ENCODE assay signal across 8 cellular contexts in the genomic region with DNA sequence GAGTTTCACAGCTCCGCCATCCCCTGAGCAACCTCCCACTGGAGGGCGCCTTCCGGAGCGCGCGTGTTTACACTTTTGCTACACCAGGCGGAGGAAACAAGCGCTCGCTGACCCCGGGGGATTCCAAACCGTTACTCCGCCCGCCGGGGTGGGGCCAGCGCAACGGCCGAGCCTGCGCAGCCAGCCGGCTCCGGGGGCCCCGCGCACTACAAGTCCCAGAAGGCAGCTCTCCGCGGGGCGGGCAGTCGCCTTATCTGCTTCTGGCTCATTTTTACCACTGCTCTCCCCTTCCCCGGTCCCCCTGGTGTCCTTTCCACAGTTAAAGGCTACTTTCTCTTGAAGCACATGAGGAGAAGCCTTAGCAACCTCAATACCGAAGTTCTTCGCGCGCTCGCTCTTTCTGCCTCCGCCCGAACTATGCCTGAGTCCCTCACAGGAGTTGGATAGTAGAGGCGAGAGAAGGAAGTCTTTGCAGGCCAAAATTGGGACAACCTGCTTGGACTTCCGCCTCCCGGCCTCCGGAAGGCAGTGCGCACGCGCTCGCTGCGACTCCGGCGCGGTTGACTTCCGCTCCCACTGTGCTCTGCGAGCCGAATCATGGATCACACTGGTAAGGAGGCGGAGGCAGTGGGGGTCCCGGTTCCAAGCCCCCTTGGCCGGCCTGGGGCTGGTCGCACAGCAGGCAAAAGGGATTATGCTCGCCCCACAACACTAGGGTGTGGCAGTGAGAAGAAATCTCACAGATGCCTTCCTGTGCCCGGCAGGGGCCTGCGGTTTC. TPM values are rescaled to one million over a fixed set of nuclear protein-coding genes. Genes with fewer than 3 reads are reported as not detected.
DNase-seq lines count a peak whose midpoint lies in the region; ATAC-seq and TF ChIP-seq lines count a peak whose summit lies in the region.

A gene with protein sequence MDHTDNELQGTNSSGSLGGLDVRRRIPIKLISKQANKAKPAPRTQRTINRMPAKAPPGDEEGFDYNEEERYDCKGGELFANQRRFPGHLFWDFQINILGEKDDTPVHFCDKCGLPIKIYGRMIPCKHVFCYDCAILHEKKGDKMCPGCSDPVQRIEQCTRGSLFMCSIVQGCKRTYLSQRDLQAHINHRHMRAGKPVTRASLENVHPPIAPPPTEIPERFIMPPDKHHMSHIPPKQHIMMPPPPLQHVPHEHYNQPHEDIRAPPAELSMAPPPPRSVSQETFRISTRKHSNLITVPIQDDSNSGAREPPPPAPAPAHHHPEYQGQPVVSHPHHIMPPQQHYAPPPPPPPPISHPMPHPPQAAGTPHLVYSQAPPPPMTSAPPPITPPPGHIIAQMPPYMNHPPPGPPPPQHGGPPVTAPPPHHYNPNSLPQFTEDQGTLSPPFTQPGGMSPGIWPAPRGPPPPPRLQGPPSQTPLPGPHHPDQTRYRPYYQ (plus strand): TSS at position 576 of the 778 bp plus-strand sequence. CDS start 22 bp downstream, at position 598.

- no peaks in the 10 kb centered on the region for H3K9me3 ChIP-seq in left lung

- H3K4me3 ChIP-seq in left lung, result peak within 1 kb of the TSS; percentile 88 to 97

- intact Hi-C loops in dendritic cell treated with granulocyte-macrophage colony-stimulating factor and Interleukin-4, amounts not matched to agents 40 ng/mL and 50 ng/mL, for 4 days (cut with micrococcal nuclease), result loop anchor here (1.0 to 10.0 kb wide), 4 partner anchors 132 to 569 kb away; a partner anchor contains a TSS
- intact Hi-C loops in left lung (cut with DNase I), result loop anchor here in 1 of 2 donors (10.0 kb wide), 1 partner anchor 131 kb away; no protein-coding TSS in a partner anchor

- H3K4me1 Mint-ChIP-seq in dendritic cell treated with granulocyte-macrophage colony-stimulating factor and Interleukin-4, amounts not matched to agents 40 ng/mL and 50 ng/mL, for 4 days (ENCODE audit: low read depth), result peaks cover 22% of the 10 kb centered on the region

- H3K4me3 Mint-ChIP-seq in dendritic cell treated with granulocyte-macrophage colony-stimulating factor and Interleukin-4, amounts not matched to agents 40 ng/mL and 50 ng/mL, for 4 days, result peak within 1 kb of the TSS; percentile 97

- peak; percentile 48 to 58 for TF ChIP-seq CTCF in left lung (IDR thresholded peaks at IDR 0.05)

- no peaks in the 10 kb centered on the region for H3K27me3 Mint-ChIP-seq in dendritic cell treated with granulocyte-macrophage colony-stimulating factor and Interleukin-4, amounts not matched to agents 40 ng/mL and 50 ng/mL, for 4 days

- H3K9me3 Mint-ChIP-seq in dendritic cell treated with granulocyte-macrophage colony-stimulating factor and Interleukin-4, amounts not matched to agents 40 ng/mL and 50 ng/mL, for 4 days, result no peaks in the 10 kb centered on the region

- ATAC-seq in GM19372 (IDR thresholded peaks at IDR 0.05; ENCODE audit: low read depth, unreplicated experiment) (peak; percentile 91), HG03558 (IDR thresholded peaks at IDR 0.05; ENCODE audit: extremely low read depth, unreplicated experiment) (peak; percentile 74), left lung (peak; percentile 98)

- DNase-seq in CD1c-positive myeloid dendritic cell (ENCODE audit: extremely low spot score) (peak; percentile 98), NCI-H748 (lab: John Stamatoyannopoulos, UW; ENCODE audit: unreplicated experiment) (peak; percentile 96), left lung (peak; percentile 97 to 99)
- DNase-seq in activated CD4-positive, alpha-beta T cell treated with anti-CD3 and anti-CD28 coated beads, Interleukin-2, amount 50 U/mL, for 24 hours (ENCODE audit: low read depth in 1 of 2, low spot score in 1 of 2), result peak; percentile 94 to 97
- peak; percentile 93 to 95 for DNase-seq in stimulated activated CD4-positive, alpha-beta T cell treated with anti-CD3 and anti-CD28 coated beads, Interleukin-2, amount 100 ng/mL, for 48 hours

- H3K27me3 ChIP-seq in left lung, result no peaks in the 10 kb centered on the region

- H3K36me3 Mint-ChIP-seq in dendritic cell treated with granulocyte-macrophage colony-stimulating factor and Interleukin-4, amounts not matched to agents 40 ng/mL and 50 ng/mL, for 4 days (ENCODE audit: low read depth), result peaks cover 36% of the 10 kb centered on the region

- peaks cover 17 to 48% of the 10 kb centered on the region in 2 donors for H3K4me1 ChIP-seq in left lung

- peak within 1 kb of the TSS; percentile 99 for H3K27ac Mint-ChIP-seq in dendritic cell treated with granulocyte-macrophage colony-stimulating factor and Interleukin-4, amounts not matched to agents 40 ng/mL and 50 ng/mL, for 4 days

- peaks cover 0 to under 1% of the 10 kb centered on the region in 2 donors for H3K36me3 ChIP-seq in left lung

- peak within 1 kb of the TSS; percentile 98 to 99 for H3K27ac ChIP-seq in left lung

RNA-seq across cellular contexts. Expression of the gene that starts here (rescaled TPM):
- 10 to 100 TPM; 17.2 to 21.5 TPM for total RNA-seq in left lung

Comparison
In these comparisons a context has a peak if more than half of its experiments do, and no peak if none do; other contexts are left out.
1. Peak in every context shown above with its lines: DNase-seq, ATAC-seq, H3K4me3 ChIP-seq and H3K27ac ChIP-seq.